9 cellular contexts compared by ENCODE assay signal in genomic region chr10:34739915-34740314, GRCh38.
DNase-seq lines count a peak whose midpoint lies in the region; ATAC-seq, FAIRE-seq and TF ChIP-seq lines count a peak whose summit lies in the region.
"Had no signal": no experiment of that assay in that cellular context is flagged by ENCODE, and none has a peak within 500 bp of the region (broad histone marks: within the 10 kb centered on the region; RNA-seq: fewer than 3 reads in every experiment).

No MANE protein-coding gene starts in this region.

- H4K20me1 ChIP-seq in H1 (replicated peaks in 1 of 2; ENCODE audit: control insufficient read depth in 1 of 2, insufficient read depth in 2 of 2, low read length in 2 of 2), result peaks cover 4 to 10% of the 10 kb centered on the region in 2 experiments

- DNase-seq in NCI-H345 treated with DMSO at 0.1 percent for 48 hours (lab: John Stamatoyannopoulos, UW; ENCODE audit: unreplicated experiment) (peak; percentile 73), H1 (ENCODE audit: low read depth in 1 of 2, low spot score in 2 of 2) (peak; percentile 58 to 64), mucosa of gallbladder (ENCODE audit: low spot score) (peak; percentile 64), dorsolateral prefrontal cortex (no peak)
- no peak for DNase-seq in stimulated activated CD4-positive, alpha-beta T cell treated with anti-CD3 and anti-CD28 coated beads, Interleukin-12 subunit alpha, Interleukin-12 subunit beta, amount 100 ng/mL, for 4 hours
- no peak for DNase-seq in activated CD4-positive, alpha-beta T cell treated with anti-CD3 and anti-CD28 coated beads for 36 hours
- DNase-seq in stimulated activated naive CD4-positive, alpha-beta T cell (lab: John Stamatoyannopoulos, UW), result no peak

- no peak overlapping the region for H2BK120ac ChIP-seq in H1 (replicated peaks; ENCODE audit: low read depth, low read length)

- TF ChIP-seq CTCF in H1 (IDR thresholded peaks at IDR 0.05; ENCODE audit: control extremely low read depth in 1 of 3, insufficient read depth in 1 of 3, low read depth in 1 of 3, low read length in 3 of 3) (no peak), dorsolateral prefrontal cortex (IDR thresholded peaks at IDR 0.05 in 54 of 56, conservative IDR thresholded peaks at IDR 0.05 in 2 of 56; ENCODE audit: low read depth in 1 of 56, partially characterized antibody in 56 of 56) (no peak)

- H2BK15ac ChIP-seq in H1 (ENCODE audit: low read length), result no peak overlapping the region

- peaks cover 3% of the 10 kb centered on the region for H3K4me1 Mint-ChIP-seq in activated CD4-positive, alpha-beta T cell treated with anti-CD3 and anti-CD28 coated beads for 36 hours

- H3K27me3 ChIP-seq in H1 (replicated peaks in 1 of 4; ENCODE audit: control insufficient read depth in 3 of 4, extremely low read depth in 1 of 4, insufficient read depth in 3 of 4, low read length in 3 of 4), result no peaks in the 10 kb centered on the region
- peaks cover 0 to 23% (median 0%) of the 10 kb centered on the region in 45 donors for H3K27me3 ChIP-seq in dorsolateral prefrontal cortex

- TF ChIP-seq RAD21 in H1 (IDR thresholded peaks at IDR 0.05 in 1 of 2, conservative IDR thresholded peaks at IDR 0.05 in 1 of 2; ENCODE audit: low read depth in 2 of 2, low read length in 2 of 2), result no peak

- H2AK5ac ChIP-seq in H1 (ENCODE audit: low read depth, low read length), result no peak overlapping the region

- H3K9me3 ChIP-seq in ES-I3 (ENCODE audit: control insufficient read depth, insufficient read depth, low read length) (no peaks in the 10 kb centered on the region), H1 (ENCODE audit: insufficient read depth in 2 of 2, low read depth in 1 of 2, low read length in 1 of 2) (no peaks in the 10 kb centered on the region)

- intact Hi-C loops in activated CD4-positive, alpha-beta T cell treated with anti-CD3 and anti-CD28 coated beads for 36 hours (cut with DNase I, micrococcal nuclease), result no loop called here
- intact Hi-C loops in dorsolateral prefrontal cortex (cut with DNase I), result no loop called here

- TF ChIP-seq POLR2A in H1 (IDR thresholded peaks at IDR 0.05; ENCODE audit: control extremely low read depth in 1 of 2, low read depth in 2 of 2, low read length in 2 of 2), result peak; percentile 45 to 63; a peak in 2 of 3 replicates

- 7% methylated on average over 9 of the region's 9 CpGs; no CpG with 5 or more reads in 1 of the 2 experiments for WGBS in H1 (ENCODE audit: extremely low coverage in 1 of 2, insufficient coverage in 1 of 2, insufficient read length in 1 of 2, insufficient replicate concordance in 2 of 2, low coverage in 1 of 2, low lambda C conversion rate in 2 of 2, missing lambda C conversion rate in 1 of 2), 2 experiments

- H3K36me3 ChIP-seq in ES-I3 (ENCODE audit: insufficient read depth, low read length), result no peaks in the 10 kb centered on the region
- no peaks in the 10 kb centered on the region; a peak in 1 of 8 replicates for H3K36me3 ChIP-seq in H1 (ENCODE audit: control insufficient read depth in 2 of 4, insufficient read depth in 4 of 4, low read length in 3 of 4)

- peak overlapping the region; percentile 9; the same call in 1 of the 2 replicates for H3K27ac ChIP-seq in H1 (ENCODE audit: low read depth, low read length)
- H3K27ac ChIP-seq in dorsolateral prefrontal cortex, result no peak overlapping the region

- H3K27me3 Mint-ChIP-seq in activated CD4-positive, alpha-beta T cell treated with anti-CD3 and anti-CD28 coated beads for 36 hours, result peaks cover 21% of the 10 kb centered on the region

- H3K4me1 ChIP-seq in ES-I3 (ENCODE audit: insufficient read depth, low read length) (peaks cover 25% of the 10 kb centered on the region; the same call in 1 of the 2 replicates), H1 (replicated peaks in 1 of 4; ENCODE audit: control insufficient read depth in 3 of 4, insufficient read depth in 4 of 4, low read length in 3 of 4) (peaks cover 16 to 26% (median 19%) of the 10 kb centered on the region in 4 experiments)

- peak; percentile 98 for FAIRE-seq in H1 (lab: Jason Lieb, UNC)
- FAIRE-seq: islet of Langerhans had no signal

- peaks cover 14% of the 10 kb centered on the region for H3K79me1 ChIP-seq in H1 (ENCODE audit: low read depth, low read length)

- no peak overlapping the region for H4K5ac ChIP-seq in H1 (ENCODE audit: insufficient read length, low read depth, low read length)

- POLR2A ChIA-PET in H1 (lab: Charles Lee; ENCODE audit: partially characterized antibody), result interaction anchor here (0.6 to 1.5 kb wide), 4 partner anchors 13 to 410 kb away, joined by 3 to 5 read pairs (median 4); no protein-coding TSS in a partner anchor
- POLR2A ChIA-PET in activated CD4-positive, alpha-beta T cell treated with anti-CD3 and anti-CD28 coated beads for 36 hours (lab: Charles Lee), result no interaction called here

- H3K23ac ChIP-seq in H1 (ENCODE audit: insufficient read length), result no peak overlapping the region

- peak overlapping the region; percentile 27; the same call in 1 of the 2 replicates for H2BK5ac ChIP-seq in H1 (ENCODE audit: low read depth, low read length)

- no peak overlapping the region for H2AFZ ChIP-seq in H1 (ENCODE audit: low read length)

- no peaks in the 10 kb centered on the region for H3K9me3 Mint-ChIP-seq in activated CD4-positive, alpha-beta T cell treated with anti-CD3 and anti-CD28 coated beads for 36 hours (ENCODE audit: low read depth)

- TF ChIP-seq EP300 in H1 (IDR thresholded peaks at IDR 0.05; ENCODE audit: borderline replicate concordance in 1 of 2, low read depth in 2 of 2, low read length in 2 of 2), result no peak

- H3K56ac ChIP-seq in H1 (replicated peaks; ENCODE audit: insufficient read length, low read depth, low read length), result no peak overlapping the region

- H3K18ac ChIP-seq in H1 (ENCODE audit: extremely low read depth, low read length), result 0 out of 2 replicates have a peak overlapping the region, but pooled peaks have one; percentile 29

- H4K91ac ChIP-seq in H1 (replicated peaks; ENCODE audit: insufficient read length, low read length), result no peak overlapping the region

- peak overlapping the region; percentile 8; the same call in 1 of the 2 replicates for H3K9ac ChIP-seq in ES-I3 (ENCODE audit: low read depth, low read length)
- no peak overlapping the region for H3K9ac ChIP-seq in H1 (replicated peaks in 1 of 4; ENCODE audit: extremely low read depth in 1 of 4, low read depth in 3 of 4, low read length in 3 of 4)

- H3K4me2 ChIP-seq in H1 (ENCODE audit: insufficient read depth in 1 of 2, low read depth in 2 of 2, low read length in 2 of 2), result peak overlapping the region; percentile 65 to 67

- H4K8ac ChIP-seq in H1 (ENCODE audit: extremely low read depth, insufficient read depth, low read length), result no peak overlapping the region

- no peak for ATAC-seq in activated CD4-positive, alpha-beta T cell treated with anti-CD3 and anti-CD28 coated beads for 36 hours

- no peak overlapping the region for H3K27ac Mint-ChIP-seq in activated CD4-positive, alpha-beta T cell treated with anti-CD3 and anti-CD28 coated beads for 36 hours

- CTCF ChIA-PET in H1 (lab: Charles Lee; ENCODE audit: partially characterized antibody), result interaction anchor here (0.6 to 3.1 kb wide), 7 partner anchors 9 to 511 kb away, joined by 3 to 20 read pairs (median 3); no protein-coding TSS in a partner anchor
- CTCF ChIA-PET in activated CD4-positive, alpha-beta T cell treated with anti-CD3 and anti-CD28 coated beads for 36 hours (lab: Charles Lee), result interaction anchor here (0.5 to 1.4 kb wide), 2 partner anchors 16 kb away, joined by 3 read pairs; no protein-coding TSS in a partner anchor

- no peak overlapping the region for H2BK12ac ChIP-seq in H1 (ENCODE audit: low read depth, low read length)

- no peak overlapping the region for H3K4ac ChIP-seq in H1 (replicated peaks; ENCODE audit: insufficient read length, low read depth, low read length)

- H3K23me2 ChIP-seq in H1 (ENCODE audit: low read depth, low read length), result 0 out of 2 replicates have a peak, but pooled peaks cover 2% of the 10 kb centered on the region

- no peak overlapping the region for H3K4me3 Mint-ChIP-seq in activated CD4-positive, alpha-beta T cell treated with anti-CD3 and anti-CD28 coated beads for 36 hours

- H3K36me3 Mint-ChIP-seq in activated CD4-positive, alpha-beta T cell treated with anti-CD3 and anti-CD28 coated beads for 36 hours (ENCODE audit: low read depth), result peaks cover 2% of the 10 kb centered on the region

- peak overlapping the region in 3 of 4 experiments; percentile 22 to 46 (median 27); a peak in 6 of 8 replicates for H3K4me3 ChIP-seq in H1 (ENCODE audit: extremely low read depth in 1 of 4, insufficient read depth in 2 of 4, low read depth in 3 of 4, low read length in 4 of 4)
- H3K4me3 ChIP-seq in dorsolateral prefrontal cortex, result peak overlapping the region in 1 of 59 donors; percentile 17

- peaks cover 3 to 87% of the 10 kb centered on the region in 2 experiments for H3K79me2 ChIP-seq in H1 (ENCODE audit: control insufficient read depth in 1 of 2, insufficient read depth in 2 of 2, low read length in 2 of 2)

- 0 out of 2 replicates have a peak overlapping the region, but pooled peaks have one; percentile 34 for H2BK20ac ChIP-seq in H1 (ENCODE audit: low read length)

- H3K14ac ChIP-seq in H1 (ENCODE audit: insufficient read length), result no peak overlapping the region

TF ChIP-seq in H1, 55 proteins besides CTCF, POLR2A, EP300 and RAD21 (continues in another document):
- TF ChIP-seq SIX5 (IDR thresholded peaks at IDR 0.05; ENCODE audit: low read depth, low read length) (0 out of 2 replicates have a peak, but pooled peaks have one; percentile 6), JUN (IDR thresholded peaks at IDR 0.05; ENCODE audit: low read depth, low read length) (no peak), CBX8 (IDR thresholded peaks at IDR 0.05; ENCODE audit: borderline replicate concordance, low read depth, low read length) (no peak), YY1 (IDR thresholded peaks at IDR 0.05; ENCODE audit: low read depth, low read length) (peak; percentile 24; the same call in 1 of the 2 replicates), SIN3A (conservative IDR thresholded peaks at IDR 0.05 in 1 of 2, IDR thresholded peaks at IDR 0.05 in 1 of 2; ENCODE audit: low read depth in 1 of 2, low read length in 2 of 2) (peak; percentile 86 to 88), SP1 (IDR thresholded peaks at IDR 0.05; ENCODE audit: low read depth, low read length) (0 out of 2 replicates have a peak, but pooled peaks have one; percentile 51), SAP30 (IDR thresholded peaks at IDR 0.05; ENCODE audit: insufficient read depth, insufficient replicate concordance, low read length) (no peak), ASH2L (IDR thresholded peaks at IDR 0.05; ENCODE audit: low read length) (peak; percentile 50), TBP (IDR thresholded peaks at IDR 0.05; ENCODE audit: low read depth, low read length) (peak; percentile 36; the same call in 1 of the 2 replicates), TAF1 (IDR thresholded peaks at IDR 0.05; ENCODE audit: low read depth, low read length) (peak; percentile 56; the same call in 1 of the 2 replicates), TCF12 (IDR thresholded peaks at IDR 0.05; ENCODE audit: low read depth, low read length) (peak; percentile 83), HDAC2 (IDR thresholded peaks at IDR 0.05; ENCODE audit: borderline replicate concordance in 1 of 2, low read depth in 2 of 2, low read length in 2 of 2) (0 out of 4 replicates have a peak, but pooled peaks of 1 of the 2 experiments have one; percentile 32)

Comparison
In these comparisons a context has a peak if more than half of its experiments do, and no peak if none do; other contexts are left out.
1. DNase-seq: peak in NCI-H345 treated with DMSO at 0.1 percent for 48 hours (single experiment), H1 (2 of 2) and mucosa of gallbladder (single experiment); none in stimulated activated CD4-positive, alpha-beta T cell treated with anti-CD3 and anti-CD28 coated beads, Interleukin-12 subunit alpha, Interleukin-12 subunit beta, amount 100 ng/mL, for 4 hours (single experiment), activated CD4-positive, alpha-beta T cell treated with anti-CD3 and anti-CD28 coated beads for 36 hours (single experiment), dorsolateral prefrontal cortex (0 of 10) and stimulated activated naive CD4-positive, alpha-beta T cell (0 of 6).